In genomic region chr6:26020291-26020982, GRCh38 we compare ENCODE assay signal across 8 cellular contexts. TPM values are rescaled to one million over a fixed set of nuclear protein-coding genes. Genes with fewer than 3 reads are reported as not detected.
A peak's percentile ranks its signal among the peaks of the same experiment; 100 is the strongest.
DNase-seq lines count a peak whose midpoint lies in the region; TF ChIP-seq lines count a peak whose summit lies in the region.

No MANE protein-coding gene starts in this region.

- H4K20me1 ChIP-seq in OCI-LY7 (ENCODE audit: insufficient read depth, low read length), result no peaks in the 10 kb centered on the region

- H3K36me3 ChIP-seq in OCI-LY7 (ENCODE audit: insufficient read depth, low read length), result no peaks in the 10 kb centered on the region; the same call in 1 of the 2 replicates
- no peaks in the 10 kb centered on the region for H3K36me3 ChIP-seq in stomach

- H3K27ac ChIP-seq in OCI-LY7 (ENCODE audit: low read depth, low read length, poor library complexity, severe bottlenecking) (peak overlapping the region; percentile 99), stomach (peak overlapping the region; percentile 93 to 99 (median 99))

- POLR2A ChIA-PET in OCI-LY7 (lab: Charles Lee), result interaction anchor here (0.6 to 17.2 kb wide), 53 partner anchors 9 to 1876 kb away, joined by 3 to 793 read pairs (median 5); partner anchors contain the start of gene TRIM38

- TF ChIP-seq CTCF in GM20000 (IDR thresholded peaks at IDR 0.05; ENCODE audit: extremely low read depth, missing control alignments) (no peak), OCI-LY7 (conservative IDR thresholded peaks at IDR 0.05; ENCODE audit: low read length) (no peak), epithelial cell of proximal tubule (conservative IDR thresholded peaks at IDR 0.05; ENCODE audit: low read depth, low read length) (no peak), stomach (IDR thresholded peaks at IDR 0.05) (no peak)

- peaks cover 69% of the 10 kb centered on the region for H3K4me1 Mint-ChIP-seq in activated T-cell treated with anti-CD3 and anti-CD28 coated beads, Interleukin-2, amount 50 U/mL, for 24 hours (ENCODE audit: low read depth)

- peaks cover 10% of the 10 kb centered on the region for H3K9me3 Mint-ChIP-seq in activated T-cell treated with anti-CD3 and anti-CD28 coated beads, Interleukin-2, amount 50 U/mL, for 24 hours

- peaks cover 7% of the 10 kb centered on the region for H3K36me3 Mint-ChIP-seq in activated T-cell treated with anti-CD3 and anti-CD28 coated beads, Interleukin-2, amount 50 U/mL, for 24 hours (ENCODE audit: low read depth)

- TF ChIP-seq EP300 in stomach (IDR thresholded peaks at IDR 0.05), result peak; percentile 34

- no peaks in the 10 kb centered on the region for H3K9me2 ChIP-seq in OCI-LY7 (ENCODE audit: insufficient read depth, low read length)

- BruUV-seq in OCI-LY7 (replicated peaks; lab: Mats Ljungman, UMichigan), result TSS peak; percentile 98

- no peaks in the 10 kb centered on the region for H3K27me3 ChIP-seq in stomach

- no peaks in the 10 kb centered on the region for H3K27me3 Mint-ChIP-seq in activated T-cell treated with anti-CD3 and anti-CD28 coated beads, Interleukin-2, amount 50 U/mL, for 24 hours

- H3K4me3 ChIP-seq in OCI-LY7 (ENCODE audit: low read depth, low read length, poor library complexity, severe bottlenecking), result peak overlapping the region; percentile 75
- peak overlapping the region; percentile 64 for H3K4me3 ChIP-seq in epithelial cell of proximal tubule (ENCODE audit: low read depth, low read length)
- peak overlapping the region; percentile 41 to 65 (median 58) for H3K4me3 ChIP-seq in stomach

- CTCF ChIA-PET in OCI-LY7 (lab: Charles Lee; ENCODE audit: unreplicated experiment), result no interaction called here

- H3K4me2 ChIP-seq in OCI-LY7 (ENCODE audit: low read length), result peak overlapping the region; percentile 98

- WGBS in stomach, 5 donors, result 0 to 1% (median 0%) methylated on average over 43 to 46 of the region's 46 CpGs

- TF ChIP-seq POLR2A in stomach (IDR thresholded peaks at IDR 0.05), result peak in 3 of 4 donors; percentile 84 to 99 (median 99)

- H3K4me1 ChIP-seq in OCI-LY7 (ENCODE audit: insufficient read depth, low read length, poor library complexity, severe bottlenecking), result peaks cover 56% of the 10 kb centered on the region
- H3K4me1 ChIP-seq in stomach, result peaks cover 7 to 43% (median 25%) of the 10 kb centered on the region in 4 donors

- intact Hi-C loops in OCI-LY7 (cut with micrococcal nuclease; ENCODE audit: unreplicated experiment), result loop anchor here (1.0 to 10.0 kb wide), 3 partner anchors 28 to 1506 kb away; no protein-coding TSS in a partner anchor
- intact Hi-C loops in stomach (cut with DNase I; ENCODE audit: low total_unique reads), result no loop called here

- no peak overlapping the region; the same call in 1 of the 2 replicates for H2AFZ ChIP-seq in OCI-LY7 (ENCODE audit: low read length)

- H3K27ac Mint-ChIP-seq in activated T-cell treated with anti-CD3 and anti-CD28 coated beads, Interleukin-2, amount 50 U/mL, for 24 hours, result peak overlapping the region; percentile 99

- H3K9me3 ChIP-seq in OCI-LY7 (ENCODE audit: low read length) (peaks cover 9% of the 10 kb centered on the region), stomach (no peaks in the 10 kb centered on the region)

- peak; percentile 86 for DNase-seq in COR-L47 (lab: John Stamatoyannopoulos, UW)
- peak; percentile 85 for DNase-seq in GM20000 (ENCODE audit: low spot score)
- DNase-seq in HS-5 (ENCODE audit: low read depth), result peak; percentile 90
- DNase-seq in OCI-LY7 (ENCODE audit: low spot score), result peak; percentile 93
- peak; percentile 80 for DNase-seq in activated T-cell treated with anti-CD3 and anti-CD28 coated beads, Interleukin-2, amount 50 U/mL, for 24 hours
- peak; percentile 83 for DNase-seq in epithelial cell of proximal tubule (ENCODE audit: low read depth)
- peak; percentile 89 for DNase-seq in mucosa of gallbladder (ENCODE audit: low spot score)
- peak; percentile 88 for DNase-seq in stomach

- peak overlapping the region; percentile 84 for H3K4me3 Mint-ChIP-seq in activated T-cell treated with anti-CD3 and anti-CD28 coated beads, Interleukin-2, amount 50 U/mL, for 24 hours

- H3K79me2 ChIP-seq in OCI-LY7 (ENCODE audit: insufficient read depth, low read depth, low read length), result no peaks in the 10 kb centered on the region

RNA-seq across cellular contexts. Expression of gene TRIM38, which starts 57.8 kb away (rescaled TPM):
- 11.9 and 12.8 TPM in 2 replicates for total RNA-seq in OCI-LY7 (2014; rRNA removed; shearing (Covaris generic))
- total RNA-seq in OCI-LY7 (2022) (14.8 and 16.1 TPM in 2 replicates), epithelial cell of proximal tubule (3.0 and 4.2 TPM in 2 replicates), mucosa of gallbladder (12.4 TPM), stomach (10 to 100 TPM in 2 of 5 donors, 1 to 10 TPM in 3; 4.1 to 11.3 (median 7.8) TPM)
- 1 to 10 TPM; 3.7 to 4.4 (median 4.1) TPM for polyA plus RNA-seq in stomach

Comparison
In these comparisons a context has a peak if more than half of its experiments do, and no peak if none do; other contexts are left out.
1. Peak in every context shown above with its lines: DNase-seq, H3K4me3 ChIP-seq and H3K27ac ChIP-seq.